Comparison of ENCODE assay signal across 14 cellular contexts in genomic region chr1:81174811-81175476, GRCh38.
A peak's percentile ranks its signal among the peaks of the same experiment; 100 is the strongest.
DNase-seq lines count a peak whose midpoint lies in the region; ATAC-seq and TF ChIP-seq lines count a peak whose summit lies in the region.
"Had no signal": no experiment of that assay in that cellular context is flagged by ENCODE, and none has a peak within 500 bp of the region (broad histone marks: within the 10 kb centered on the region; RNA-seq: fewer than 3 reads in every experiment).

No MANE protein-coding gene starts in this region.

- H3K4me3 ChIP-seq in SJSA1 = no peak overlapping the region
- H3K4me3 ChIP-seq in fibroblast of mammary gland (ENCODE audit: control insufficient read depth, low read depth, low read length) = no peak overlapping the region
- no peak overlapping the region for H3K4me3 ChIP-seq in upper lobe of right lung
- H3K4me3 ChIP-seq: GM12878 had no signal

- DNase-seq in SIG-M5 treated with dmso at 0.1 percent for 504 hours (lab: John Stamatoyannopoulos, UW; ENCODE audit: unreplicated experiment) (peak; percentile 15), SIG-M5 (lab: John Stamatoyannopoulos, UW) (no peak), SJSA1 (ENCODE audit: low read depth in 1 of 2, low spot score in 2 of 2) (peak; percentile 66 to 78), fibroblast of mammary gland (ENCODE audit: low read depth) (peak; percentile 59), upper lobe of right lung (no peak), dermis blood vessel endothelial cell (no peak), RPMI8226 (no peak)
- DNase-seq: activated CD4-positive, alpha-beta T cell treated with anti-CD3 and anti-CD28 coated beads for 4 hours; DMS 273 treated with DMSO at 0.1 percent for 48 hours; NCI-H187; stimulated activated CD4-positive, alpha-beta T cell treated with anti-CD3 and anti-CD28 coated beads, Interleukin-15, amount 100 ng/mL, for 24 hours had no signal

- no peak overlapping the region; the same call in none of the 2 replicates for H3K27ac ChIP-seq in SJSA1
- H3K27ac ChIP-seq in upper lobe of right lung = no peak overlapping the region

- H3K36me3 ChIP-seq in SJSA1 = no peaks in the 10 kb centered on the region
- no peaks in the 10 kb centered on the region for H3K36me3 ChIP-seq in upper lobe of right lung

- intact Hi-C loops in upper lobe of right lung (cut with DNase I) = no loop called here

- H3K4me1 ChIP-seq in SJSA1 (replicated peaks) (peaks cover 33% of the 10 kb centered on the region), upper lobe of right lung (no peaks in the 10 kb centered on the region)

- H3K27me3 ChIP-seq in SJSA1 (replicated peaks) (no peaks in the 10 kb centered on the region), upper lobe of right lung (no peaks in the 10 kb centered on the region)

- H3K9me3 ChIP-seq in SJSA1 (replicated peaks) = no peaks in the 10 kb centered on the region
- peaks cover 5% of the 10 kb centered on the region for H3K9me3 ChIP-seq in upper lobe of right lung

- ATAC-seq in upper lobe of right lung (peak; percentile 46), HG03196 (IDR thresholded peaks at IDR 0.05; ENCODE audit: unreplicated experiment) (no peak)
- ATAC-seq: GM12878, HepG2 had no signal

- TF ChIP-seq CTCF in fibroblast of mammary gland (conservative IDR thresholded peaks at IDR 0.05; ENCODE audit: control insufficient read depth, insufficient read depth, low read depth, low read length) = no peak
- no peak for TF ChIP-seq CTCF in upper lobe of right lung (IDR thresholded peaks at IDR 0.05)

Comparison
In these comparisons a context has a peak if more than half of its experiments do, and no peak if none do; other contexts are left out.
1. DNase-seq: peak in SIG-M5 treated with dmso at 0.1 percent for 504 hours (single experiment), SJSA1 (2 of 2) and fibroblast of mammary gland (single experiment); none in SIG-M5 (single experiment), upper lobe of right lung (single experiment), dermis blood vessel endothelial cell (single experiment) and RPMI8226 (single experiment).